1 cellular context compared by ENCODE assay signal in the genomic region with DNA sequence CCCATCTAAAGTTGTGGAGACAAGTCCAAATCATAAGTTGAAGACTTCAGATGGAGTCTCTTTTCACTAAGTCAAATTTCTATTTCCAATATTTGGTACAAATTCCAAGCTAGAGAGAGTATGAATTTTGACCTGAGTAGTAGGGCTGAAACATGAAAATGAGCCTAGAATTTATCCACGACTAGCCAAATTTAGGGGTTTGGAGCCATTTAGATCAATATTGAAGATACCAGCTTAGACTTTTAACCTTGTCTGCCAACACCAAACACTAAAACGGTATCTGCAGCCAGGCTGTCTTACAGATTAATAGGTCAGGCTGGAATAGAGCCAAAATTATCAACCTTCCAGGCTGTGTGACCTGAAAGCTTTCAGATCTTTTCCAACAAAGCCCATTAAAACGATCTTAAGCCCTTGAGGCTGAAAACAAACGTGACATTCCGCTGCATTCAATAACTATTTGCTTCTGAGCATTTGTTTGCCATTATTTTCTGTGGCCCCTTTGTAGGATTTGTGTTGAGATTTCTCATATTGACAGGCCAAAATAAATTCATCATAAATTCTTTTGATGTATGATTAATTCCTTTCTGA.
TF ChIP-seq lines count a peak whose summit lies in the region.

No MANE protein-coding gene starts in this region.

TF ChIP-seq in SK-N-SH treated with all-trans-retinoic acid at 6 μM for 48 hours, 23 proteins besides CTCF, POLR2A, EP300 and RAD21 (continued from another document):
- TF ChIP-seq PATZ1 (CRISPR knock-in tag; IDR thresholded peaks at IDR 0.05; ENCODE audit: borderline replicate concordance), result no peak
- no peak for TF ChIP-seq SNAI2 (CRISPR knock-in tag; IDR thresholded peaks at IDR 0.05)
- TF ChIP-seq ZNF70 (CRISPR knock-in tag; IDR thresholded peaks at IDR 0.05), result no peak
- TF ChIP-seq, protein P1, sequence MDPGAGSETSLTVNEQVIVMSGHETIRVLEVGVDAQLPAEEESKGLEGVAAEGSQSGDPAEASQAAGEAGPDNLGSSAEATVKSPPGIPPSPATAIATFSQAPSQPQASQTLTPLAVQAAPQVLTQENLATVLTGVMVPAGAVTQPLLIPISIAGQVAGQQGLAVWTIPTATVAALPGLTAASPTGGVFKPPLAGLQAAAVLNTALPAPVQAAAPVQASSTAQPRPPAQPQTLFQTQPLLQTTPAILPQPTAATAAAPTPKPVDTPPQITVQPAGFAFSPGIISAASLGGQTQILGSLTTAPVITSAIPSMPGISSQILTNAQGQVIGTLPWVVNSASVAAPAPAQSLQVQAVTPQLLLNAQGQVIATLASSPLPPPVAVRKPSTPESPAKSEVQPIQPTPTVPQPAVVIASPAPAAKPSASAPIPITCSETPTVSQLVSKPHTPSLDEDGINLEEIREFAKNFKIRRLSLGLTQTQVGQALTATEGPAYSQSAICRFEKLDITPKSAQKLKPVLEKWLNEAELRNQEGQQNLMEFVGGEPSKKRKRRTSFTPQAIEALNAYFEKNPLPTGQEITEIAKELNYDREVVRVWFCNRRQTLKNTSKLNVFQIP (CRISPR knock-in tag; IDR thresholded peaks at IDR 0.05; ENCODE audit: borderline replicate concordance, low read depth), result no peak
- TF ChIP-seq CREB5 (CRISPR knock-in tag; IDR thresholded peaks at IDR 0.05; ENCODE audit: low read depth), result no peak
TF ChIP-seq in SK-N-SH treated with all-trans-retinoic acid at 6 μM for 48 hours: peak in this region for 0.
